Comparison of ENCODE assay signal across 10 cellular contexts in the genomic region with DNA sequence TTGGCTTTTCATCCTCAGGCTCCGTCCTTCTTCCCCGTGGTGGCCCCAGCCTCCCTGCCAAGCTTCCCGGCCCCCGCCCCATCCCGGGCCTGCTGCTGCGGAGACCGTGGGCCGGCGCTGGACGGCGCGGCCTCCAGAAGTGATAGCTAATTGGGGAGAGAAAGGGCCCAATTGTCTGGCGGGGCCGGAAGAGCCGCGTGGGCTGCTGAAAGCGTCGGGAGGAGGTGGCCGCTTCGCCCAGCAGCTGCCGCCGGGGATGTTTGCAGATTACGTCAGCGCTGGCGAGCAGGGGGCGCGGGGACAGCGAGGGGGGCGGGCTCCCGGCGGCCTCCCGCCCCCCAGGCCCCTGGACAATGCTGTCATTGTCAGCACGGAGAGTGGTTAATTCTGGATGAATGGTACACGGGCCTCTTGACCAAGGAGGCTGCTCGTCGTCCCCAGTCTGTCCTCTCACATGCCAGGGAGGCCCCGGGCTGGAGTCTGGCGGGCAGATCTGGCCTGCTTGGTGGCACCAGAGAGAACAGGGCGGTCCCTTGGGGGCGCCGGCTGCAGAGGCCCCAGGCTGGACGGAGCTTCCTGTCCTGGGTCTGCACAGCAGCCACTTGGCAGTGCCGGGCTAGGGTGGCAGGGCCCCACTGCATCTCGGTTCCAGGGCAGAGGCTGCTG. TPM values are rescaled to one million over a fixed set of nuclear protein-coding genes. Genes with fewer than 3 reads are reported as not detected.
A peak's percentile ranks its signal among the peaks of the same experiment; 100 is the strongest.
DNase-seq lines count a peak whose midpoint lies in the region; TF ChIP-seq lines count a peak whose summit lies in the region.
"Had no signal": no experiment of that assay in that cellular context is flagged by ENCODE, and none has a peak within 500 bp of the region (broad histone marks: within the 10 kb centered on the region; RNA-seq: fewer than 3 reads in every experiment).

No MANE protein-coding gene starts in this region.

- DNase-seq in AG08395 (ENCODE audit: low spot score): peak; percentile 74
- DNase-seq in HuH-7.5 (ENCODE audit: low spot score): peak; percentile 96
- DNase-seq in dermis blood vessel endothelial cell: peak; percentile 42
- DNase-seq in midbrain (lab: John Stamatoyannopoulos, UW): peak; percentile 91
- DNase-seq in stimulated activated CD4-positive, alpha-beta T cell treated with anti-CD3 and anti-CD28 coated beads, Interleukin-2, amount 100 ng/mL, for 48 hours: no peak
- DNase-seq in activated naive CD4-positive, alpha-beta T cell treated with Interleukin-2 at 50 U/mL for 16 hours: no peak
- no peak for DNase-seq in HEK293T (ENCODE audit: extremely low spot score)
- no peak for DNase-seq in NK-92 treated with Interleukin-12 subunit alpha and Interleukin-12 subunit beta, amount 100 ng/mL, for 24 hours (lab: John Stamatoyannopoulos, UW)
- DNase-seq: DND-41; stimulated activated naive CD4-positive, alpha-beta T cell had no signal

- POLR2A ChIA-PET in HEK293T (lab: Yijun Ruan, JAX): no interaction called here

- CTCF ChIA-PET in HEK293T (lab: Yijun Ruan, JAX): no interaction called here

TF ChIP-seq in HEK293T, 16 proteins besides CTCF, POLR2A, EP300 and RAD21:
- no peak for TF ChIP-seq BHLHE40 (IDR thresholded peaks at IDR 0.05; ENCODE audit: borderline replicate concordance)
- no peak for TF ChIP-seq LEF1 (IDR thresholded peaks at IDR 0.05; ENCODE audit: borderline replicate concordance)
- no peak for TF ChIP-seq FOXM1 (IDR thresholded peaks at IDR 0.05; ENCODE audit: borderline replicate concordance)
- TF ChIP-seq HDGF (IDR thresholded peaks at IDR 0.05; ENCODE audit: borderline replicate concordance): no peak
- no peak for TF ChIP-seq SP1 (IDR thresholded peaks at IDR 0.05)
- TF ChIP-seq, protein P1, sequence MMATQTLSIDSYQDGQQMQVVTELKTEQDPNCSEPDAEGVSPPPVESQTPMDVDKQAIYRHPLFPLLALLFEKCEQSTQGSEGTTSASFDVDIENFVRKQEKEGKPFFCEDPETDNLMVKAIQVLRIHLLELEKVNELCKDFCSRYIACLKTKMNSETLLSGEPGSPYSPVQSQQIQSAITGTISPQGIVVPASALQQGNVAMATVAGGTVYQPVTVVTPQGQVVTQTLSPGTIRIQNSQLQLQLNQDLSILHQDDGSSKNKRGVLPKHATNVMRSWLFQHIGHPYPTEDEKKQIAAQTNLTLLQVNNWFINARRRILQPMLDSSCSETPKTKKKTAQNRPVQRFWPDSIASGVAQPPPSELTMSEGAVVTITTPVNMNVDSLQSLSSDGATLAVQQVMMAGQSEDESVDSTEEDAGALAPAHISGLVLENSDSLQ (IDR thresholded peaks at IDR 0.05): no peak
- no peak for TF ChIP-seq FOXK2 (IDR thresholded peaks at IDR 0.05)
- no peak for TF ChIP-seq TARDBP (IDR thresholded peaks at IDR 0.05)
- TF ChIP-seq L3MBTL2 (conservative IDR thresholded peaks at IDR 0.05): no peak
- TF ChIP-seq ELF4 (IDR thresholded peaks at IDR 0.05): no peak
- no peak for TF ChIP-seq ZNF384 (IDR thresholded peaks at IDR 0.05)
- no peak for TF ChIP-seq NFRKB (IDR thresholded peaks at IDR 0.05)
- no peak for TF ChIP-seq CTBP1 (IDR thresholded peaks at IDR 0.05; ENCODE audit: borderline replicate concordance)
- TF ChIP-seq FOXA1 (IDR thresholded peaks at IDR 0.05): no peak
- no peak for TF ChIP-seq ARNT (IDR thresholded peaks at IDR 0.05)
- TF ChIP-seq SUZ12 (IDR thresholded peaks at IDR 0.05): no peak

RNA-seq across cellular contexts. Expression of a gene that starts 1.6 kb away (rescaled TPM):
- 0.09 and 0.17 TPM in 2 replicates for total RNA-seq in dermis blood vessel endothelial cell

Comparison
In these comparisons a context has a peak if more than half of its experiments do, and no peak if none do; other contexts are left out.
1. DNase-seq: peak in AG08395 (single experiment), HuH-7.5 (single experiment), dermis blood vessel endothelial cell (single experiment) and midbrain (single experiment); none in stimulated activated CD4-positive, alpha-beta T cell treated with anti-CD3 and anti-CD28 coated beads, Interleukin-2, amount 100 ng/mL, for 48 hours (0 of 2), activated naive CD4-positive, alpha-beta T cell treated with Interleukin-2 at 50 U/mL for 16 hours (single experiment), HEK293T (single experiment) and NK-92 treated with Interleukin-12 subunit alpha and Interleukin-12 subunit beta, amount 100 ng/mL, for 24 hours (single experiment).